1 cellular context compared by ENCODE assay signal in the genomic region with DNA sequence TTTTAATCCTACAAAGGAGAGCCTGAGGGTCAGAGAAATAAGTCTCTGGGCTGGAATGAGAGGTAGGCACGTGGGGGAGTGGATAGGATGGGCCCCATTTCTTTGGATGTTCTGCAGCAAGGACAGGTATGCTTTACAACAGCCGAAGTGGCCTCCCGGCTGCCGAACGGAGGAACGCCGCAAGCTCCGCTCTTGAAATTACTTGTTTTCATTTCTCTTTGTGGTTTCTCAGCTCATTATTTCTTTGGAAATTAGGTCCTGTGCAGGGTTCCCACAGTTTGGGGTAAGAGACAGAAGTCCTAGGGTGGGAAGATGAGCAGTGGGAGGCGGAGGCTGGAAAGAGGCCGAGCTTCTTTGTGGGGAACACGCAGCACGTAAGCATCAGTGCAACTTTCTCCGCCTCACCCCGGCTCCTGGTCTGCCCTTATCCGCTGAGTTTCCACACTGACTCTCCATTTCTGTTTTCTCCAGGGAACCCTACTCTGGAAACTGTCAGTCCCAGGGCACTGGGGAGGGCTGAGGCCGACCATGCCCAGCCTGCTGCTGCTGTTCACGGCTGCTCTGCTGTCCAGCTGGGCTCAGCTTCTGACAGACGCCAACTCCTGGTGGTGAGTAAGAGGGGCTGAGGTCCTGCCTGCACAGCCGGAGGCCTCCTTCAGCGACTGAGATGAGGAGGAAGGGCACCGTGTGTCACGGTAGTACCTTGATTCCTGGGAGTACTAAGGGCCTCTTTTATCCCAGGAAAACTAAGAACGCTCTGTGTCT.
TF ChIP-seq lines count a peak whose summit lies in the region.

No MANE protein-coding gene starts in this region.

TF ChIP-seq in WTC11, 78 proteins besides CTCF, POLR2A, EP300 and RAD21 (continued from another document):
- TF ChIP-seq, protein P1, sequence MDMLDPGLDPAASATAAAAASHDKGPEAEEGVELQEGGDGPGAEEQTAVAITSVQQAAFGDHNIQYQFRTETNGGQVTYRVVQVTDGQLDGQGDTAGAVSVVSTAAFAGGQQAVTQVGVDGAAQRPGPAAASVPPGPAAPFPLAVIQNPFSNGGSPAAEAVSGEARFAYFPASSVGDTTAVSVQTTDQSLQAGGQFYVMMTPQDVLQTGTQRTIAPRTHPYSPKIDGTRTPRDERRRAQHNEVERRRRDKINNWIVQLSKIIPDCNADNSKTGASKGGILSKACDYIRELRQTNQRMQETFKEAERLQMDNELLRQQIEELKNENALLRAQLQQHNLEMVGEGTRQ (CRISPR knock-in tag; IDR thresholded peaks at IDR 0.05) = no peak
- TF ChIP-seq ZNF138 (CRISPR knock-in tag; conservative IDR thresholded peaks at IDR 0.05) (no peak), TEAD1 (CRISPR knock-in tag; IDR thresholded peaks at IDR 0.05) (no peak)
- TF ChIP-seq, protein P2, sequence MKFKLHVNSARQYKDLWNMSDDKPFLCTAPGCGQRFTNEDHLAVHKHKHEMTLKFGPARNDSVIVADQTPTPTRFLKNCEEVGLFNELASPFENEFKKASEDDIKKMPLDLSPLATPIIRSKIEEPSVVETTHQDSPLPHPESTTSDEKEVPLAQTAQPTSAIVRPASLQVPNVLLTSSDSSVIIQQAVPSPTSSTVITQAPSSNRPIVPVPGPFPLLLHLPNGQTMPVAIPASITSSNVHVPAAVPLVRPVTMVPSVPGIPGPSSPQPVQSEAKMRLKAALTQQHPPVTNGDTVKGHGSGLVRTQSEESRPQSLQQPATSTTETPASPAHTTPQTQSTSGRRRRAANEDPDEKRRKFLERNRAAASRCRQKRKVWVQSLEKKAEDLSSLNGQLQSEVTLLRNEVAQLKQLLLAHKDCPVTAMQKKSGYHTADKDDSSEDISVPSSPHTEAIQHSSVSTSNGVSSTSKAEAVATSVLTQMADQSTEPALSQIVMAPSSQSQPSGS (CRISPR knock-in tag; IDR thresholded peaks at IDR 0.05; ENCODE audit: borderline replicate concordance, low read depth) = no peak
